In genomic region chr4:56990109-56990508, GRCh38 we compare ENCODE assay signal across 1 cellular context.
TF ChIP-seq lines count a peak whose summit lies in the region.

No MANE protein-coding gene starts in this region.

TF ChIP-seq in HepG2, 621 proteins besides CTCF, POLR2A, EP300 and RAD21:
- TF ChIP-seq, protein P1, sequence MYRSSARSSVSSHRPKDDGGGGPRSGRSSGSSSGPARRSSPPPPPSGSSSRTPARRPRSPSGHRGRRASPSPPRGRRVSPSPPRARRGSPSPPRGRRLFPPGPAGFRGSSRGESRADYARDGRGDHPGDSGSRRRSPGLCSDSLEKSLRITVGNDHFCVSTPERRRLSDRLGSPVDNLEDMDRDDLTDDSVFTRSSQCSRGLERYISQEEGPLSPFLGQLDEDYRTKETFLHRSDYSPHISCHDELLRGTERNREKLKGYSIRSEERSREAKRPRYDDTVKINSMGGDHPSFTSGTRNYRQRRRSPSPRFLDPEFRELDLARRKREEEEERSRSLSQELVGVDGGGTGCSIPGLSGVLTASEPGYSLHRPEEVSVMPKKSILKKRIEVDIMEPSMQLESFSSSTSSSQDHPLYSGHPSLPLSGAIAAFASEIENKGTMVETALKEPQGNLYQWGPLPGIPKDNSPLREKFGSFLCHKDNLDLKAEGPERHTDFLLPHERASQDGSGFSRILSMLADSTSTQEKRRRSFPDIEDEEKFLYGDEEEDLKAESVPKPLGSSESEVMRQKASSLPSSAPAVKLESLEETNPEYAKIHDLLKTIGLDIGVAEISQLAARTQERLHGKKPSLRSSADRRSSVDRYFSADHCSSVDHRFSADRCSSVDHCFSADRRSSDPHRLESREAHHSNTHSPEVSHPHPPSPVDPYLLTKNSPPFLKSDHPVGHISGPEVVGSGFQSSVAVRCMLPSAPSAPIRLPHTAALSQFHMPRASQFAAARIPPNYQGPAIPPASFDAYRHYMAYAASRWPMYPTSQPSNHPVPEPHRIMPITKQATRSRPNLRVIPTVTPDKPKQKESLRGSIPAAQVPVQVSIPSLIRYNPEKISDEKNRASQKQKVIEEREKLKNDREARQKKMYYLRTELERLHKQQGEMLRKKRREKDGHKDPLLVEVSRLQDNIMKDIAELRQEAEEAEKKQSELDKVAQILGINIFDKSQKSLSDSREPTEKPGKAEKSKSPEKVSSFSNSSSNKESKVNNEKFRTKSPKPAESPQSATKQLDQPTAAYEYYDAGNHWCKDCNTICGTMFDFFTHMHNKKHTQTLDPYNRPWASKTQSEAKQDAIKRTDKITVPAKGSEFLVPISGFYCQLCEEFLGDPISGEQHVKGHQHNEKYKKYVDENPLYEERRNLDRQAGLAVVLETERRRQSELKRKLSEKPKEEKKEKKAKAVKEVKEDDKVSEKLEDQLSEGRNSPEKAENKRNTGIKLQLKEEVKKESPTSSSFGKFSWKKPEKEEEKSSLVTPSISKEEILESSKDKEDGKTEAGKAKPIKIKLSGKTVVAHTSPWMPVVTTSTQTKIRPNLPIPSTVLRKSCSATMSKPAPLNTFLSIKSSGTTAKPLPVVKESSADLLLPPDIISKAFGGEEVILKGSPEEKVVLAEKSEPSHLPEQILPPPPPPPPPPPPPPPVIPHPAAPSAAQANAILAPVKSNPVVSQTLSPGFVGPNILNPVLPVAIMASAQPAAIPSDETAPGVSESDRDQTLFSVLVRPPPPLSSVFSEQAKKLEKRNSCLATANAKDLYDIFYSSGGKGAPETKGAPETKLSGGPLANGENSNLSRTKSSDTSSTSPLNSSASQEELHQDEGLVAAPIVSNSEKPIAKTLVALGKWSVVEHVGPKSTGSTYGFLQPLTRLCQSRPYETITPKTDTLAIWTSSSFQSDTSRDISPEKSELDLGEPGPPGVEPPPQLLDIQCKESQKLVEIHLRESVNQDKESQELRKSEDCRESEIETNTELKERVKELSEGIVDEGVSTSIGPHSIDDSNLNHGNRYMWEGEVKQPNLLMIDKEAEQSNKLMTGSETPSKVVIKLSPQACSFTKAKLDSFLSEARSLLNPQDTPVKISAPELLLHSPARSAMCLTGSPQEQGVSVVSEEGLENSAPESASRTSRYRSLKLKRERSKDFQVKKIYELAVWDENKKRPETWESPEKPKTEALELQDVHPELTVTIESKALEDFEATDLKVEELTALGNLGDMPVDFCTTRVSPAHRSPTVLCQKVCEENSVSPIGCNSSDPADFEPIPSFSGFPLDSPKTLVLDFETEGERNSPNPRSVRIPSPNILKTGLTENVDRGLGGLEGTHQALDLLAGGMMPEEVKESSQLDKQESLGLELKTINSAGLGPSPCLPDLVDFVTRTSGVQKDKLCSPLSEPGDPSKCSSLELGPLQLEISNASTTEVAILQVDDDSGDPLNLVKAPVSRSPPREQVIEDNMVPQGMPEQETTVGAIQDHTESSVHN (CRISPR knock-in tag; IDR thresholded peaks at IDR 0.05): no peak
- TF ChIP-seq CEBPG (CRISPR knock-in tag; IDR thresholded peaks at IDR 0.05) (peak; percentile 10; the same call in 1 of the 2 replicates), ATF7 (IDR thresholded peaks at IDR 0.05) (peak; percentile 36; the same call in 1 of the 2 replicates), ATF7 (CRISPR knock-in tag; IDR thresholded peaks at IDR 0.05) (no peak), ZNF747 (CRISPR knock-in tag; IDR thresholded peaks at IDR 0.05; ENCODE audit: borderline replicate concordance) (no peak), CEBPB (IDR thresholded peaks at IDR 0.05; ENCODE audit: borderline replicate concordance, low read depth, low read length) (peak; percentile 30; the same call in 1 of the 2 replicates), ZKSCAN1 (IDR thresholded peaks at IDR 0.05; ENCODE audit: low read length) (no peak), LRRFIP1 (CRISPR knock-in tag; conservative IDR thresholded peaks at IDR 0.05) (no peak)
- TF ChIP-seq, protein P2, sequence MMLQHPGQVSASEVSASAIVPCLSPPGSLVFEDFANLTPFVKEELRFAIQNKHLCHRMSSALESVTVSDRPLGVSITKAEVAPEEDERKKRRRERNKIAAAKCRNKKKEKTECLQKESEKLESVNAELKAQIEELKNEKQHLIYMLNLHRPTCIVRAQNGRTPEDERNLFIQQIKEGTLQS (CRISPR knock-in tag; IDR thresholded peaks at IDR 0.05): no peak
TF ChIP-seq in HepG2: peak in this region for 3.
